ENCODE assay signal across 11 cellular contexts in genomic region chr20:50187403-50188051, GRCh38. TPM values are rescaled to one million over a fixed set of nuclear protein-coding genes. Genes with fewer than 3 reads are reported as not detected.
DNase-seq lines count a peak whose midpoint lies in the region; ATAC-seq and TF ChIP-seq lines count a peak whose summit lies in the region.
"Had no signal": no experiment of that assay in that cellular context is flagged by ENCODE, and none has a peak within 500 bp of the region (broad histone marks: within the 10 kb centered on the region; RNA-seq: fewer than 3 reads in every experiment).

No MANE protein-coding gene starts in this region.

- TF ChIP-seq CTCF in left lung (IDR thresholded peaks at IDR 0.05) (no peak), vagina (IDR thresholded peaks at IDR 0.05) (no peak)

- H3K9me3 ChIP-seq in left lung: no peaks in the 10 kb centered on the region
- no peaks in the 10 kb centered on the region for H3K9me3 ChIP-seq in vagina
- no peaks in the 10 kb centered on the region for H3K9me3 ChIP-seq in SJCRH30 (replicated peaks)
- H3K9me3 ChIP-seq: BLaER1 had no signal

- H3K27me3 ChIP-seq in left lung (no peaks in the 10 kb centered on the region), vagina (no peaks in the 10 kb centered on the region), SJCRH30 (peaks cover 8% of the 10 kb centered on the region; the same call in 1 of the 2 replicates)
- H3K27me3 ChIP-seq: BLaER1 had no signal

- H3K4me3 ChIP-seq in left lung: no peak overlapping the region
- no peak overlapping the region for H3K4me3 ChIP-seq in vagina
- H3K4me3 ChIP-seq in SJCRH30: no peak overlapping the region
- H3K4me3 ChIP-seq: BLaER1 had no signal

- H3K4me1 ChIP-seq in left lung (peaks cover 0 to 43% of the 10 kb centered on the region in 2 donors), vagina (peaks cover 25% of the 10 kb centered on the region), SJCRH30 (no peaks in the 10 kb centered on the region)

- ATAC-seq in Right ventricle myocardium inferior: no peak
- no peak for ATAC-seq in left lung
- no peak for ATAC-seq in GM21526 (IDR thresholded peaks at IDR 0.05; ENCODE audit: low FRiP score, unreplicated experiment)
- no peak for ATAC-seq in HG02610 (IDR thresholded peaks at IDR 0.05; ENCODE audit: unreplicated experiment)

- intact Hi-C loops in cardiac septum (cut with DNase I) (loop anchor here (1.0 kb wide), 1 partner anchor 277 kb away; no protein-coding TSS in a partner anchor), Right ventricle myocardium inferior (cut with DNase I) (loop anchor here (2.0 to 10.0 kb wide), 3 partner anchors 393 to 557 kb away; no protein-coding TSS in a partner anchor), left lung (cut with DNase I) (loop anchor here (2.0 to 5.0 kb wide), 3 partner anchors 275 to 390 kb away; no protein-coding TSS in a partner anchor), vagina (cut with DNase I) (loop anchor here (2.0 to 10.0 kb wide), 3 partner anchors 90 to 557 kb away; no protein-coding TSS in a partner anchor)

- H3K36me3 ChIP-seq in left lung (peaks cover 0 to 3% of the 10 kb centered on the region in 2 donors), vagina (no peaks in the 10 kb centered on the region), SJCRH30 (no peaks in the 10 kb centered on the region)
- H3K36me3 ChIP-seq: BLaER1 had no signal

- no peak for TF ChIP-seq POLR2A in vagina (IDR thresholded peaks at IDR 0.05)

- H3K27ac ChIP-seq in left lung (peak overlapping the region in 1 of 2 donors; percentile 58), vagina (peak overlapping the region; percentile 100), SJCRH30 (no peak overlapping the region)
- H3K27ac ChIP-seq: BLaER1 had no signal

- DNase-seq in cardiac septum (ENCODE audit: low spot score): peak; percentile 85
- no peak for DNase-seq in Right ventricle myocardium inferior (ENCODE audit: missing footprints)
- peak; percentile 42 for DNase-seq in astrocyte of the hippocampus (ENCODE audit: low read depth, low spot score)
- DNase-seq in left lung: peak; percentile 67 to 88
- peak in 1 of 2 donors; percentile 95 for DNase-seq in vagina (ENCODE audit: extremely low spot score in 2 of 2)
- no peak for DNase-seq in SJCRH30
- DNase-seq: naive B cell, NCI-H1417 treated with DMSO at 0.1 percent for 48 hours had no signal

RNA-seq across cellular contexts. Expression of gene CEBPB, which starts 3.1 kb away (rescaled TPM):
- 33.2 TPM for total RNA-seq in cardiac septum
- total RNA-seq in Right ventricle myocardium inferior: 62.4 TPM
- 100 to 1,000 TPM; 133 to 266 TPM for total RNA-seq in left lung
- 264 TPM for total RNA-seq in vagina
- 6.6 and 9.3 TPM in 2 replicates for total RNA-seq in SJCRH30 (2014; rRNA removed; shearing (Covaris generic))

RNA-seq across cellular contexts. Expression of gene PEDS1, which starts 34.0 kb away (rescaled TPM):
- total RNA-seq in cardiac septum (15.2 TPM), Right ventricle myocardium inferior (31.2 TPM), left lung (10 to 100 TPM; 37.9 to 39.9 TPM), vagina (25.5 TPM)
- total RNA-seq in SJCRH30 (2014; rRNA removed; shearing (Covaris generic)): 67.7 TPM in 2 replicates

Comparison
In these comparisons a context has a peak if more than half of its experiments do, and no peak if none do; other contexts are left out.
1. DNase-seq: peak in cardiac septum (single experiment), astrocyte of the hippocampus (single experiment) and left lung (2 of 2); none in Right ventricle myocardium inferior (single experiment) and SJCRH30 (0 of 2).